8 cellular contexts compared by ENCODE assay signal in genomic region chr7:22110227-22110839, GRCh38.
DNase-seq lines count a peak whose midpoint lies in the region; ATAC-seq and TF ChIP-seq lines count a peak whose summit lies in the region.

No MANE protein-coding gene starts in this region.

- H3K4me3 ChIP-seq in LNCaP clone FGC (ENCODE audit: low read depth, low read length) (no peak overlapping the region), neural progenitor cell (no peak overlapping the region), suprapubic skin (no peak overlapping the region)

- WGBS in suprapubic skin, result 11% methylated on average over 6 of the region's 6 CpGs

- H3F3A ChIP-seq in neural progenitor cell (ENCODE audit: low read depth), result no peaks in the 10 kb centered on the region

- ATAC-seq in GM21526 (IDR thresholded peaks at IDR 0.05; ENCODE audit: low FRiP score, unreplicated experiment), result peak; percentile 66

- DNase-seq in Calu3, result peak; percentile 81
- DNase-seq in LNCaP clone FGC (ENCODE audit: low read depth), result peak; percentile 78
- peak; percentile 82 for DNase-seq in RPMI7951 (ENCODE audit: low read depth)
- DNase-seq in activated T-helper 1 cell treated with Interleukin-2 at 50 U/mL for 16 hours (ENCODE audit: low read depth), result peak; percentile 23
- peak; percentile 96 for DNase-seq in fibroblast of peridontal ligament (ENCODE audit: extremely low read depth)
- DNase-seq in neural progenitor cell (ENCODE audit: low spot score), result peak; percentile 86
- DNase-seq in suprapubic skin (ENCODE audit: low spot score in 2 of 2), result no peak

- no peak for TF ChIP-seq EP300 in suprapubic skin (IDR thresholded peaks at IDR 0.05)

- intact Hi-C loops in Calu3 (cut with micrococcal nuclease; ENCODE audit: unreplicated experiment), result loop anchor here (1.0 to 2.0 kb wide), 3 partner anchors 186 to 390 kb away; partner anchors contain the start of gene STEAP1B

- H3K4me1 ChIP-seq in neural progenitor cell (no peaks in the 10 kb centered on the region), suprapubic skin (no peaks in the 10 kb centered on the region)

- no peaks in the 10 kb centered on the region for H3K9me3 ChIP-seq in neural progenitor cell (ENCODE audit: low read depth)
- H3K9me3 ChIP-seq in suprapubic skin, result no peaks in the 10 kb centered on the region

- H3K27me3 ChIP-seq in neural progenitor cell (no peaks in the 10 kb centered on the region), suprapubic skin (no peaks in the 10 kb centered on the region)

- H3K36me3 Mint-ChIP-seq in Calu3 (ENCODE audit: insufficient read depth, unreplicated experiment), result peaks cover 6% of the 10 kb centered on the region
- H3K36me3 Mint-ChIP-seq in neural progenitor cell, result peaks cover 2% of the 10 kb centered on the region

- H3K9me3 Mint-ChIP-seq in Calu3 (ENCODE audit: low read depth, unreplicated experiment), result no peaks in the 10 kb centered on the region
- no peaks in the 10 kb centered on the region for H3K9me3 Mint-ChIP-seq in neural progenitor cell

- H3K4me3 Mint-ChIP-seq in Calu3 (ENCODE audit: low read depth, unreplicated experiment) (no peak overlapping the region), neural progenitor cell (no peak overlapping the region)

- H3K36me3 ChIP-seq in neural progenitor cell (no peaks in the 10 kb centered on the region), suprapubic skin (no peaks in the 10 kb centered on the region)

- no peak overlapping the region for H3K4me2 ChIP-seq in neural progenitor cell

- CTCF ChIA-PET in Calu3 (lab: Charles Lee), result interaction anchor here (0.6 to 1.4 kb wide), 20 partner anchors 20 to 683 kb away, joined by 3 to 10 read pairs (median 3); partner anchors contain the start of genes SP4 and STEAP1B

- peaks cover 10% of the 10 kb centered on the region for H3K4me1 Mint-ChIP-seq in Calu3 (ENCODE audit: low read depth, unreplicated experiment)
- peaks cover 19% of the 10 kb centered on the region for H3K4me1 Mint-ChIP-seq in neural progenitor cell

- H3K27me3 Mint-ChIP-seq in Calu3 (ENCODE audit: unreplicated experiment) (no peaks in the 10 kb centered on the region), neural progenitor cell (ENCODE audit: insufficient read depth, low read depth) (peaks cover 8% of the 10 kb centered on the region)

- H2AFZ ChIP-seq in neural progenitor cell (replicated peaks), result no peak overlapping the region

- H3K27ac ChIP-seq in neural progenitor cell (no peak overlapping the region), suprapubic skin (no peak overlapping the region)

- no TSS peak for BruUV-seq in Calu3 (replicated peaks; lab: Mats Ljungman, UMichigan)

- H3K79me2 ChIP-seq in neural progenitor cell (ENCODE audit: low read depth), result no peaks in the 10 kb centered on the region

- peak overlapping the region; percentile 45 for H3K27ac Mint-ChIP-seq in Calu3 (ENCODE audit: unreplicated experiment)
- peak overlapping the region; percentile 48 for H3K27ac Mint-ChIP-seq in neural progenitor cell

- TF ChIP-seq POLR2A in suprapubic skin (IDR thresholded peaks at IDR 0.05), result no peak

- H3K9ac ChIP-seq in neural progenitor cell, result no peak overlapping the region

- H4K20me1 ChIP-seq in neural progenitor cell (ENCODE audit: low read depth), result no peaks in the 10 kb centered on the region

- TF ChIP-seq CTCF in Calu3 (IDR thresholded peaks at IDR 0.05; ENCODE audit: unreplicated experiment), result peak; percentile 86
- TF ChIP-seq CTCF in LNCaP clone FGC (IDR thresholded peaks at IDR 0.05; ENCODE audit: control insufficient read depth, extremely low read depth, insufficient read depth), result peak; percentile 98
- peak; percentile 96 for TF ChIP-seq CTCF in neural progenitor cell (IDR thresholded peaks at IDR 0.05)
- TF ChIP-seq CTCF in suprapubic skin (IDR thresholded peaks at IDR 0.05), result peak; percentile 60 to 83

Comparison
In these comparisons a context has a peak if more than half of its experiments do, and no peak if none do; other contexts are left out.
1. DNase-seq: peak in Calu3 (single experiment), LNCaP clone FGC (single experiment), RPMI7951 (single experiment), activated T-helper 1 cell treated with Interleukin-2 at 50 U/mL for 16 hours (single experiment), fibroblast of peridontal ligament (single experiment) and neural progenitor cell (single experiment); none in suprapubic skin (0 of 2).
2. Peak in every context shown above with its lines, with median percentiles within 50 percentile points of each other: CTCF ChIP-seq.